ENCODE assay signal across 9 cellular contexts in the genomic region with DNA sequence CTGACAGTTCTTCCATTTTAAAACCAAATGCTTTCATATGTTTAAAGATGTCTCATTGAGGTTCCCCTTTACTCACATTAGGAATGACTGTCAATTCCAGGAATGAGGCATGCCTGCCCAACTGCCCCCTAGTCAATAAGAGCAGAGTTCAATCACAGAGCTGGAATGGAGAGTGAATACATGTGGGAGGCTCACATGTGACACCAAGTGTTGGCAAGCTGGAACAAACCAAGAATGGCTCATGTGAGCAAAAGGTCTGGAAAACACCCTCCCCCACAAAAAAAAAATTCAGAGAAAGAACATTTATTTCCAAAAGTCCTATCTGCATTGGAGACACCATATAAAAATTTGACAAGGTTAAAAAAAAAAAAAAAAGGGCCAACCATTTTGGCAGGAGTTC. TPM values are rescaled to one million over a fixed set of nuclear protein-coding genes. Genes with fewer than 3 reads are reported as not detected.
DNase-seq lines count a peak whose midpoint lies in the region; ATAC-seq, FAIRE-seq and TF ChIP-seq lines count a peak whose summit lies in the region.
"Had no signal": no experiment of that assay in that cellular context is flagged by ENCODE, and none has a peak within 500 bp of the region (broad histone marks: within the 10 kb centered on the region; RNA-seq: fewer than 3 reads in every experiment).

No MANE protein-coding gene starts in this region.

- H3K9me3 ChIP-seq in keratinocyte (ENCODE audit: control insufficient read depth, low read depth, low read length) (no peaks in the 10 kb centered on the region), stomach (no peaks in the 10 kb centered on the region)

- no peaks in the 10 kb centered on the region for H3K9me1 ChIP-seq in keratinocyte (ENCODE audit: control insufficient read depth, extremely low read depth, insufficient read depth, low read length)

- H3K27ac ChIP-seq in keratinocyte (ENCODE audit: control insufficient read depth, insufficient read depth, low read length): peak overlapping the region; percentile 28
- H3K27ac ChIP-seq in stomach: peak overlapping the region in 4 of 5 donors; percentile 17 to 54 (median 42)

- H3K4me2 ChIP-seq in keratinocyte (ENCODE audit: control insufficient read depth, extremely low read depth, insufficient read depth, low read depth, low read length): no peak overlapping the region

- H3K9ac ChIP-seq in keratinocyte (ENCODE audit: control insufficient read depth, extremely low read depth, insufficient read depth, low read length): no peak overlapping the region

- TF ChIP-seq POLR2A in stomach (IDR thresholded peaks at IDR 0.05): no peak

- DNase-seq in ELR (ENCODE audit: low read depth) (peak; percentile 81), HuH-7 (ENCODE audit: low spot score) (peak; percentile 30), amniotic epithelial cell (ENCODE audit: low read depth) (peak; percentile 78), keratinocyte (ENCODE audit: low read depth, low spot score) (no peak), stomach (no peak)

- intact Hi-C loops in stomach (cut with DNase I; ENCODE audit: low total_unique reads): no loop called here

- dilution Hi-C loops in keratinocyte (cut with MboI; ENCODE audit: extremely low pct_ligation_motif_present, low sequenced_read_pairs): no loop called here

- H3K4me1 ChIP-seq in keratinocyte (ENCODE audit: control insufficient read depth, extremely low read depth, insufficient read depth, low read length): peaks cover 26% of the 10 kb centered on the region
- peaks cover 27 to 75% (median 54%) of the 10 kb centered on the region in 4 donors for H3K4me1 ChIP-seq in stomach

- H3K4me3 ChIP-seq in keratinocyte (ENCODE audit: control insufficient read depth in 2 of 3, extremely low read depth in 1 of 3, insufficient read depth in 2 of 3, low read depth in 1 of 3, low read length in 3 of 3) (no peak overlapping the region), stomach (no peak overlapping the region)

- H3K36me3 ChIP-seq in keratinocyte (ENCODE audit: control insufficient read depth in 2 of 2, extremely low read depth in 1 of 2, insufficient read depth in 2 of 2, low read length in 2 of 2): peaks cover 12 to 27% of the 10 kb centered on the region in 2 experiments
- H3K36me3 ChIP-seq in stomach: peaks cover 26 to 41% (median 37%) of the 10 kb centered on the region in 4 donors

- no peak for TF ChIP-seq EP300 in stomach (IDR thresholded peaks at IDR 0.05)

- no peaks in the 10 kb centered on the region for H3K27me3 ChIP-seq in keratinocyte (ENCODE audit: control insufficient read depth, extremely low read depth, insufficient read depth, low read length)
- H3K27me3 ChIP-seq in stomach: no peaks in the 10 kb centered on the region

- H4K20me1 ChIP-seq in keratinocyte (ENCODE audit: control insufficient read depth, extremely low read depth, insufficient read depth, low read length): no peaks in the 10 kb centered on the region

- peak; percentile 69 for FAIRE-seq in keratinocyte (lab: Jason Lieb, UNC)
- FAIRE-seq: TTC549 had no signal

- TF ChIP-seq CTCF in keratinocyte (optimal IDR thresholded peaks at IDR 0.05 in 1 of 3, IDR thresholded peaks at IDR 0.05 in 1 of 3, conservative IDR thresholded peaks at IDR 0.05 in 1 of 3; ENCODE audit: extremely low read depth in 1 of 3, insufficient read depth in 2 of 3, low read length in 3 of 3) (peak in 2 of 3 experiments; percentile 36 to 66), stomach (IDR thresholded peaks at IDR 0.05) (no peak)

- H3K79me2 ChIP-seq in keratinocyte (ENCODE audit: control insufficient read depth, insufficient read depth, low read length): peaks cover 56% of the 10 kb centered on the region

- no peak overlapping the region for H2AFZ ChIP-seq in keratinocyte (ENCODE audit: control insufficient read depth, low read length)

- ATAC-seq in GM21447 (IDR thresholded peaks at IDR 0.05; ENCODE audit: unreplicated experiment) (no peak), HG03521 (IDR thresholded peaks at IDR 0.05; ENCODE audit: unreplicated experiment) (no peak), HG02885 (IDR thresholded peaks at IDR 0.05; ENCODE audit: poor library complexity, unreplicated experiment) (no peak)

RNA-seq across cellular contexts. Expression of a gene that starts 3.7 kb away (rescaled TPM):
- polyA plus RNA-seq in keratinocyte (20.3 to 26.0 TPM (median 25.7 TPM) in 3 replicates), stomach (1 to 10 TPM; 6.0 to 8.4 (median 7.8) TPM)
- 18.5 TPM for polyA plus RNA-seq in keratinocyte (2011; ENCODE audit: low read depth)
- 11.8 and 23.8 TPM in 2 replicates for polyA plus RNA-seq in keratinocyte (2011; cell fraction: cytosol; rRNA removed)
- 28.7 and 36.5 TPM in 2 replicates for polyA plus RNA-seq in keratinocyte (2011; cell fraction: nucleus; rRNA removed)
- 13.3 and 25.6 TPM in 2 replicates for polyA plus RNA-seq in keratinocyte (2012; ENCODE audit: low replicate concordance)
- polyA minus RNA-seq in keratinocyte: 30.7 to 90.9 TPM (median 46.0 TPM) in 3 replicates
- polyA minus RNA-seq in keratinocyte (2011; cell fraction: cytosol; rRNA and poly(A)+ RNA removed): 30.7 TPM
- polyA minus RNA-seq in keratinocyte (2011; cell fraction: nucleus; rRNA and poly(A)+ RNA removed): 47.6 and 109 TPM in 2 replicates
- total RNA-seq in stomach: 100 to 1,000 TPM in 3 of 5 donors, 10 to 100 TPM in 2; 55.0 to 130 (median 105) TPM

RNA-seq across cellular contexts. Expression of a gene that starts 3.8 kb away (rescaled TPM):
- 65.7 to 128 TPM (median 77.4 TPM) in 3 replicates for polyA plus RNA-seq in keratinocyte
- polyA plus RNA-seq in keratinocyte (2011; ENCODE audit: low read depth): 938 TPM
- polyA plus RNA-seq in keratinocyte (2011; cell fraction: cytosol; rRNA removed): 51.0 and 81.5 TPM in 2 replicates
- 126 and 174 TPM in 2 replicates for polyA plus RNA-seq in keratinocyte (2011; cell fraction: nucleus; rRNA removed)
- 92.9 and 94.3 TPM in 2 replicates for polyA plus RNA-seq in keratinocyte (2012; ENCODE audit: low replicate concordance)
- 12.8 to 47.4 TPM (median 22.8 TPM) in 3 replicates for polyA minus RNA-seq in keratinocyte
- polyA minus RNA-seq in keratinocyte (2011; cell fraction: cytosol; rRNA and poly(A)+ RNA removed): 14.8 TPM
- polyA minus RNA-seq in keratinocyte (2011; cell fraction: nucleus; rRNA and poly(A)+ RNA removed): 35.8 and 62.9 TPM in 2 replicates
- total RNA-seq in stomach: 100 to 1,000 TPM in 1 of 5 donors, 10 to 100 TPM in 3, 1 to 10 TPM in 1; 5.8 to 114 (median 88.9) TPM
- polyA plus RNA-seq in stomach: 10 to 100 TPM; 37.9 to 69.1 (median 55.3) TPM

RNA-seq across cellular contexts. Expression of a gene that starts 23.6 kb away (rescaled TPM):
- polyA plus RNA-seq in keratinocyte (52.6 to 66.4 TPM (median 54.0 TPM) in 3 replicates), stomach (10 to 100 TPM; 19.9 to 29.8 (median 24.7) TPM)
- polyA plus RNA-seq in keratinocyte (2011; ENCODE audit: low read depth): 34.1 TPM
- 33.0 and 59.5 TPM in 2 replicates for polyA plus RNA-seq in keratinocyte (2011; cell fraction: cytosol; rRNA removed)
- 115 and 119 TPM in 2 replicates for polyA plus RNA-seq in keratinocyte (2011; cell fraction: nucleus; rRNA removed)
- 32.0 and 41.1 TPM in 2 replicates for polyA plus RNA-seq in keratinocyte (2012; ENCODE audit: low replicate concordance)
- polyA minus RNA-seq in keratinocyte: 18.2 to 29.4 TPM (median 26.5 TPM) in 3 replicates
- polyA minus RNA-seq in keratinocyte (2011; cell fraction: cytosol; rRNA and poly(A)+ RNA removed): 38.4 TPM
- polyA minus RNA-seq in keratinocyte (2011; cell fraction: nucleus; rRNA and poly(A)+ RNA removed): 24.5 and 34.1 TPM in 2 replicates
- 10 to 100 TPM in 4 of 5 donors, 1 to 10 TPM in 1; 9.4 to 81.9 (median 23.5) TPM for total RNA-seq in stomach

RNA-seq across cellular contexts. Expression of a gene that starts 23.9 kb away (rescaled TPM):
- polyA plus RNA-seq in keratinocyte: 99.4 to 142 TPM (median 140 TPM) in 3 replicates
- 154 TPM for polyA plus RNA-seq in keratinocyte (2011; ENCODE audit: low read depth)
- polyA plus RNA-seq in keratinocyte (2011; cell fraction: cytosol; rRNA removed): 135 and 178 TPM in 2 replicates
- polyA plus RNA-seq in keratinocyte (2011; cell fraction: nucleus; rRNA removed): 79.5 and 100 TPM in 2 replicates
- 157 and 161 TPM in 2 replicates for polyA plus RNA-seq in keratinocyte (2012; ENCODE audit: low replicate concordance)
- 52.6 to 90.4 TPM (median 61.5 TPM) in 3 replicates for polyA minus RNA-seq in keratinocyte
- 134 TPM for polyA minus RNA-seq in keratinocyte (2011; cell fraction: cytosol; rRNA and poly(A)+ RNA removed)
- 31.9 and 37.9 TPM in 2 replicates for polyA minus RNA-seq in keratinocyte (2011; cell fraction: nucleus; rRNA and poly(A)+ RNA removed)
- 100 to 1,000 TPM in 1 of 5 donors, 10 to 100 TPM in 2, 1 to 10 TPM in 1, under 1 TPM in 1; 0.58 to 332 (median 57.5) TPM for total RNA-seq in stomach
- 100 to 1,000 TPM; 108 to 148 (median 118) TPM for polyA plus RNA-seq in stomach

Comparison
In these comparisons a context has a peak if more than half of its experiments do, and no peak if none do; other contexts are left out.
1. DNase-seq: peak in ELR (single experiment), HuH-7 (single experiment) and amniotic epithelial cell (single experiment); none in keratinocyte (single experiment) and stomach (single experiment).
2. CTCF ChIP-seq: peak in keratinocyte (2 of 3); none in stomach (0 of 7).